24 cellular contexts compared by ENCODE assay signal in the genomic region with DNA sequence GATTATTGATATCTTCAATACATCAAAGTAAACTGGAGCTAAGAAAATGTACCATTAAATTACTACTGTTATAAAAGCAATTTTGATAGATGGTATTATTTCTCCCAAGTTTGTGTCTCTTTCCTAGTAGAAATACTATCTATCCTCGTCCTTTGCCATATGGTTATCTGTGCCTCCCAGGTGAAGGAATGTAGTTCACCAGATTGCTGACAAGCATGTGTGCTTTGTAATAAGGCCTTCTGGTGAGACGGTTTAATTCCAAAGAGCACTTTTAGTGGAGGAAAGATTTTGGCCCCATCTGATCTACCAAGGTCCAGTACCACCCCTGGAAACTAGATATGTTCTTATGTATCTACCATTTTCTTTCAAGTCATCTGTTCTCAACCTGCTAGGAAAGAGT.
"Had no signal": no experiment of that assay in that cellular context is flagged by ENCODE, and none has a peak within 500 bp of the region (broad histone marks: within the 10 kb centered on the region; RNA-seq: fewer than 3 reads in every experiment).

No MANE protein-coding gene starts in this region.

- H2AFZ ChIP-seq: parathyroid adenoma had no signal

- H3K36me3 ChIP-seq: esophagus squamous epithelium, lower lobe of right lung, right lobe of liver, tibial artery had no signal

- H3K9me3 ChIP-seq: esophagus squamous epithelium, lower lobe of right lung, mucosa of descending colon, right lobe of liver, testis, tibial artery had no signal

- H3K9me3 Mint-ChIP-seq: dendritic cell treated with granulocyte-macrophage colony-stimulating factor and Interleukin-4, amounts not matched to agents 40 ng/mL and 50 ng/mL, for 4 days; mesothelial cell of epicardium; natural killer cell treated with Interleukin-12 subunit alpha and Interleukin-12 subunit beta and Interleukin-15 and Interleukin-18, amount 100 ng/mL, for 72 hours; neural crest cell; type B pancreatic cell had no signal

- ATAC-seq: left ventricle myocardium superior; lower lobe of right lung; mucosa of descending colon; natural killer cell treated with Interleukin-12 subunit alpha and Interleukin-12 subunit beta and Interleukin-15 and Interleukin-18, amount 100 ng/mL, for 72 hours; right lobe of liver; stimulated activated naive CD8-positive, alpha-beta T cell treated with anti-CD3 and anti-CD28 coated beads, Interleukin-15, Interleukin-2, amounts not matched to agents 100 U/mL and 50 U/mL, for 24 hours had no signal

- H3K27ac ChIP-seq: esophagus squamous epithelium, lower lobe of right lung, parathyroid adenoma, right lobe of liver, testis, tibial artery had no signal

- H3K4me3 Mint-ChIP-seq: dendritic cell treated with granulocyte-macrophage colony-stimulating factor and Interleukin-4, amounts not matched to agents 40 ng/mL and 50 ng/mL, for 4 days; mesothelial cell of epicardium; natural killer cell treated with Interleukin-12 subunit alpha and Interleukin-12 subunit beta and Interleukin-15 and Interleukin-18, amount 100 ng/mL, for 72 hours; neural crest cell; type B pancreatic cell had no signal

- H3K27me3 ChIP-seq: esophagus squamous epithelium, right lobe of liver, testis, tibial artery had no signal

- DNase-seq: effector memory CD4-positive, alpha-beta T cell; esophagus squamous epithelium; foreskin melanocyte; hypothalamus; left ventricle myocardium superior; lower lobe of right lung; mucosa of descending colon; naive B cell; right lobe of liver; small intestine; stimulated activated CD4-positive, alpha-beta T cell treated with anti-CD3 and anti-CD28 coated beads, Interleukin-1b, Interleukin-23, amount 100 ng/mL, for 48 hours; stimulated activated CD4-positive, alpha-beta T cell treated with anti-CD3 and anti-CD28 coated beads, Interleukin-4, amount 100 ng/mL, for 1 hour; stimulated activated CD8-positive, alpha-beta memory T cell treated with anti-CD3 and anti-CD28 coated beads, Interleukin-4, amount 100 ng/mL, for 48 hours; stimulated activated naive CD8-positive, alpha-beta T cell treated with anti-CD3 and anti-CD28 coated beads, Interleukin-15, Interleukin-2, amounts not matched to agents 100 U/mL and 50 U/mL, for 24 hours; substantia nigra; testis; tibial artery had no signal

- H3K9ac ChIP-seq: parathyroid adenoma had no signal

- H3K36me3 Mint-ChIP-seq: mesothelial cell of epicardium; natural killer cell treated with Interleukin-12 subunit alpha and Interleukin-12 subunit beta and Interleukin-15 and Interleukin-18, amount 100 ng/mL, for 72 hours; type B pancreatic cell had no signal

- H3K27ac Mint-ChIP-seq: dendritic cell treated with granulocyte-macrophage colony-stimulating factor and Interleukin-4, amounts not matched to agents 40 ng/mL and 50 ng/mL, for 4 days; mesothelial cell of epicardium; natural killer cell treated with Interleukin-12 subunit alpha and Interleukin-12 subunit beta and Interleukin-15 and Interleukin-18, amount 100 ng/mL, for 72 hours; progenitor cell of endocrine pancreas; type B pancreatic cell had no signal

- H3K4me3 ChIP-seq: esophagus squamous epithelium, lower lobe of right lung, mucosa of descending colon, right lobe of liver, testis, tibial artery had no signal

- H3K27me3 Mint-ChIP-seq: naive B cell, progenitor cell of endocrine pancreas, type B pancreatic cell had no signal

- H3K4me1 ChIP-seq: lower lobe of right lung, right lobe of liver, testis, tibial artery had no signal

- H3K79me2 ChIP-seq: parathyroid adenoma had no signal
